Comparison of ENCODE assay signal across 20 cellular contexts in genomic region chr7:70570961-70571360, GRCh38.
DNase-seq lines count a peak whose midpoint lies in the region; ATAC-seq and TF ChIP-seq lines count a peak whose summit lies in the region.
"Had no signal": no experiment of that assay in that cellular context is flagged by ENCODE, and none has a peak within 500 bp of the region (broad histone marks: within the 10 kb centered on the region; RNA-seq: fewer than 3 reads in every experiment).

No MANE protein-coding gene starts in this region.

- no peak for TF ChIP-seq CTCF in Caco-2 (IDR thresholded peaks at IDR 0.05; ENCODE audit: insufficient read depth in 1 of 2, low read depth in 1 of 2, low read length in 1 of 2, severe bottlenecking in 1 of 2, unreplicated experiment in 1 of 2)
- no peak for TF ChIP-seq CTCF in glutamatergic neuron (IDR thresholded peaks at IDR 0.05; ENCODE audit: partially characterized antibody, unreplicated experiment)
- no peak for TF ChIP-seq CTCF in mucosa of descending colon (IDR thresholded peaks at IDR 0.05)
- TF ChIP-seq CTCF in transverse colon (IDR thresholded peaks at IDR 0.05) = no peak

- peak overlapping the region; percentile 4 for H3K4me3 Mint-ChIP-seq in Caco-2 (ENCODE audit: unreplicated experiment)
- peak overlapping the region; percentile 40 for H3K4me3 Mint-ChIP-seq in glutamatergic neuron (ENCODE audit: unreplicated experiment)
- H3K4me3 Mint-ChIP-seq in naive thymus-derived CD8-positive, alpha-beta T cell = no peak overlapping the region
- H3K4me3 Mint-ChIP-seq: CD8-positive, alpha-beta T cell had no signal

- H3K4me1 Mint-ChIP-seq in Caco-2 (ENCODE audit: low read depth, unreplicated experiment) = peaks cover 40% of the 10 kb centered on the region
- H3K4me1 Mint-ChIP-seq in glutamatergic neuron (ENCODE audit: low read depth, unreplicated experiment) = peaks cover 90% of the 10 kb centered on the region
- H3K4me1 Mint-ChIP-seq in naive thymus-derived CD8-positive, alpha-beta T cell = no peaks in the 10 kb centered on the region

- 28 to 37% methylated on average over 2 to 3 of the region's 3 CpGs for WGBS in transverse colon (ENCODE audit: low coverage in 1 of 2), 2 donors

- H3K4me3 ChIP-seq in Caco-2 (ENCODE audit: low read depth, low read length) (no peak overlapping the region), mucosa of descending colon (no peak overlapping the region), transverse colon (no peak overlapping the region)

- ATAC-seq in mucosa of descending colon (peak; percentile 74), HG02938 (IDR thresholded peaks at IDR 0.05; ENCODE audit: unreplicated experiment) (no peak)
- no peak for ATAC-seq in naive thymus-derived CD8-positive, alpha-beta T cell
- ATAC-seq: CD8-positive, alpha-beta T cell; Panc1 had no signal

- CTCF ChIA-PET in Caco-2 (lab: Charles Lee) = no interaction called here

- no peaks in the 10 kb centered on the region for H3K9me3 ChIP-seq in Caco-2
- no peaks in the 10 kb centered on the region for H3K9me3 ChIP-seq in mucosa of descending colon
- H3K9me3 ChIP-seq in transverse colon = no peaks in the 10 kb centered on the region

- H3K27me3 Mint-ChIP-seq in Caco-2 (ENCODE audit: insufficient read depth, unreplicated experiment) = no peaks in the 10 kb centered on the region
- peaks cover 4% of the 10 kb centered on the region for H3K27me3 Mint-ChIP-seq in glutamatergic neuron (ENCODE audit: unreplicated experiment)
- H3K27me3 Mint-ChIP-seq in naive thymus-derived CD8-positive, alpha-beta T cell = no peaks in the 10 kb centered on the region

- TF ChIP-seq POLR2A in transverse colon (IDR thresholded peaks at IDR 0.05) = no peak

- peak overlapping the region; percentile 49 to 74 (median 66) for H3K27ac ChIP-seq in transverse colon

- H3K36me3 Mint-ChIP-seq in Caco-2 (ENCODE audit: insufficient read depth, unreplicated experiment) (no peaks in the 10 kb centered on the region), glutamatergic neuron (ENCODE audit: unreplicated experiment) (no peaks in the 10 kb centered on the region)
- no peaks in the 10 kb centered on the region for H3K36me3 Mint-ChIP-seq in naive thymus-derived CD8-positive, alpha-beta T cell
- H3K36me3 Mint-ChIP-seq: CD8-positive, alpha-beta T cell had no signal

- DNase-seq in Caco-2 = peak in 1 of 2 experiments; percentile 36
- DNase-seq in glutamatergic neuron = no peak
- DNase-seq in mucosa of descending colon = no peak
- DNase-seq in transverse colon = no peak
- no peak for DNase-seq in T-helper 9 cell
- DNase-seq in naive thymus-derived CD8-positive, alpha-beta T cell = no peak
- DNase-seq: C1 segment of cervical spinal cord; Calu3; CD8-positive, alpha-beta T cell; GDM1; GOT3; Kasumi-1; NCI-H1092; NCI-H1436; NCI-H1930; NCI-H510A treated with DMSO at 0.1 percent for 48 hours; NCI-H748 treated with DMSO at 0.1 percent for 48 hours; SIG-M5 had no signal

- TF ChIP-seq EP300 in transverse colon (IDR thresholded peaks at IDR 0.05; ENCODE audit: low read depth) = no peak

- H3K27me3 ChIP-seq in Caco-2 (replicated peaks; ENCODE audit: control insufficient read depth, insufficient read depth, low read length) (no peaks in the 10 kb centered on the region), transverse colon (no peaks in the 10 kb centered on the region)

- intact Hi-C loops in Caco-2 (cut with micrococcal nuclease; ENCODE audit: unreplicated experiment) = loop anchor here (1.0 to 5.0 kb wide), 3 partner anchors 17 to 352 kb away; no protein-coding TSS in a partner anchor
- intact Hi-C loops in mucosa of descending colon (cut with DNase I, micrococcal nuclease) = no loop called here
- intact Hi-C loops in transverse colon (cut with DNase I; ENCODE audit: low total_unique reads) = no loop called here

- H3K4me1 ChIP-seq in Caco-2 = peaks cover 28% of the 10 kb centered on the region
- H3K4me1 ChIP-seq in mucosa of descending colon (ENCODE audit: low read depth) = peaks cover 4% of the 10 kb centered on the region
- H3K4me1 ChIP-seq in transverse colon = peaks cover 0 to 21% (median 10%) of the 10 kb centered on the region in 4 donors

- H3K36me3 ChIP-seq in Caco-2 (ENCODE audit: control insufficient read depth, insufficient read depth, low read length) (no peaks in the 10 kb centered on the region), mucosa of descending colon (ENCODE audit: low read depth) (no peaks in the 10 kb centered on the region), transverse colon (no peaks in the 10 kb centered on the region)

- H3K9me3 Mint-ChIP-seq in Caco-2 (ENCODE audit: unreplicated experiment) (peaks cover 11% of the 10 kb centered on the region), glutamatergic neuron (ENCODE audit: unreplicated experiment) (peaks cover 11% of the 10 kb centered on the region)
- no peaks in the 10 kb centered on the region for H3K9me3 Mint-ChIP-seq in naive thymus-derived CD8-positive, alpha-beta T cell
- H3K9me3 Mint-ChIP-seq: CD8-positive, alpha-beta T cell had no signal

- POLR2A ChIA-PET in Caco-2 (lab: Charles Lee) = interaction anchor here (1.0 kb wide), 1 partner anchor 123 kb away, joined by 5 read pairs; no protein-coding TSS in a partner anchor
- POLR2A ChIA-PET in naive thymus-derived CD8-positive, alpha-beta T cell (lab: Charles Lee) = no interaction called here

- BruUV-seq in Caco-2 (replicated peaks; lab: Mats Ljungman, UMichigan) = no TSS peak

- in situ Hi-C loops in transverse colon (cut with MboI; ENCODE audit: low pct_ligation_motif_present in 1 of 4, low pct_unique_long_range_greater_than_20kb in 1 of 4, low sequenced_read_pairs in 3 of 4) = no loop called here

- peak overlapping the region; percentile 92 for H3K27ac Mint-ChIP-seq in Caco-2 (ENCODE audit: unreplicated experiment)
- H3K27ac Mint-ChIP-seq in glutamatergic neuron (ENCODE audit: unreplicated experiment) = peak overlapping the region; percentile 44
- no peak overlapping the region for H3K27ac Mint-ChIP-seq in naive thymus-derived CD8-positive, alpha-beta T cell
- H3K27ac Mint-ChIP-seq: CD8-positive, alpha-beta T cell had no signal

Comparison
In these comparisons a context has a peak if more than half of its experiments do, and no peak if none do; other contexts are left out.
1. H3K27ac Mint-ChIP-seq: peak in Caco-2 (single experiment) and glutamatergic neuron (single experiment); none in naive thymus-derived CD8-positive, alpha-beta T cell (0 of 10).
2. H3K4me3 Mint-ChIP-seq: peak in Caco-2 (single experiment) and glutamatergic neuron (single experiment); none in naive thymus-derived CD8-positive, alpha-beta T cell (0 of 10).